Comparison of ENCODE assay signal across 8 cellular contexts in the genomic region with DNA sequence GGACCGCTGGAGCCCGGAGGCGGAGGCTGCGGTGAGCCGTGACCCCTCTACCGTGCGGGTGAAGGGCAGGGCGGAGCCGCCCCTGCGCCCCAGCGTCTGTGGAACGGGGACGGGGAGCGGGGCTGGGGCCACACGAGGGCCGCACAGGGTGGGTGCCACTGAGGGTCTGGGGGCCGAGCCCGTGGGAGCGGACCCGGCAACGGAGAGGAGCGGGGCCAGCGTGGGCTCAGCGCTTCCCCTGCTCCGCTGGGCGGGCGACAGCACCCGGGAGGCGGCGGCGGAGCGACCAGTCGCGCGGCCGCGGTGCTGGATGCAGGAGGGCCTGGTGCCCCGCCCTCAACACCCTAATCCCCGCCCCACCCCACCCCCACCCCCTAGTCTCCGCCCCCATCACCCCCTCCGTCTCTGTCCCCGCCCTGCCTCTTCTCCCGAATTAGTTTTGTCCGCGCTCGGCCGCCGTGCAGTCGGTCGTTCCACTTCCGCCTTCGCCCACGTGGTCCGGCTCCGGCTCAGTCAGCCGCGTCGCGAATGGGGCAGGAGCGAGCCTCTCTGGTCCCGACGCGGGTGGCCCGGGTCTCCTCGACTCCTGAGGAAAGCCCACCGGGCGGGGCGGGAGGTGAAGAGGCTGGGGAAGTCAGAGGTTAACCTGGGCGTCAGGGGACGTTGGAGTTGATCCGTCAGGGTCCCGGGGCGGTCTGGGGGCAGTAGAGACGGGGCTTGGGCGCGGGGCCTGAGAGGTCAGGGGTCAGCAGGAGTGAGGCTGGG. TPM values are rescaled to one million over a fixed set of nuclear protein-coding genes. Genes with fewer than 3 reads are reported as not detected.
DNase-seq lines count a peak whose midpoint lies in the region; TF ChIP-seq lines count a peak whose summit lies in the region.

PUS1 (plus strand) TSS at position 512 of the 765 bp plus-strand sequence. CDS start 447 bp downstream, outside the sequence.

- peak within 1 kb of the TSS; percentile 80 for H3K9ac ChIP-seq in ES-I3 (ENCODE audit: low read depth, low read length)
- H3K9ac ChIP-seq in MM.1S (ENCODE audit: low read length): peak within 1 kb of the TSS; percentile 79
- H3K9ac ChIP-seq in neural progenitor cell: peak within 1 kb of the TSS; percentile 25
- peak within 1 kb of the TSS; percentile 64 to 71 for H3K9ac ChIP-seq in stomach smooth muscle (ENCODE audit: low read length in 2 of 2)

- DNase-seq in HAP-1 (ENCODE audit: low spot score in 2 of 2) (peak; percentile 89 to 96), MM.1S (peak; percentile 83), SIG-M5 treated with dmso at 0.1 percent for 504 hours (lab: John Stamatoyannopoulos, UW; ENCODE audit: unreplicated experiment) (peak; percentile 93), activated gamma-delta T cell treated with Interleukin-2 at 50 U/mL for 16 hours (peak; percentile 91), foreskin fibroblast (peak; percentile 92 to 97), neural progenitor cell (ENCODE audit: low spot score) (peak; percentile 98)

- H3K4me2 ChIP-seq in MM.1S (ENCODE audit: low read depth, low read length) (peak within 1 kb of the TSS; percentile 66), neural progenitor cell (peak within 1 kb of the TSS; percentile 99)

- in situ Hi-C loops in HAP-1 (cut with MboI; ENCODE audit: low sequenced_read_pairs): no loop called here

- peaks cover 2% of the 10 kb centered on the region for H3K27me3 Mint-ChIP-seq in neural progenitor cell (ENCODE audit: insufficient read depth, low read depth)

- H3K4me1 Mint-ChIP-seq in neural progenitor cell: peaks cover 10% of the 10 kb centered on the region

- peaks cover 6% of the 10 kb centered on the region for H3K9me3 Mint-ChIP-seq in neural progenitor cell

- peaks cover 20% of the 10 kb centered on the region for H3K36me3 ChIP-seq in ES-I3 (ENCODE audit: insufficient read depth, low read length)
- H3K36me3 ChIP-seq in HAP-1 (replicated peaks): peaks cover 40% of the 10 kb centered on the region
- no peaks in the 10 kb centered on the region for H3K36me3 ChIP-seq in MM.1S (replicated peaks; ENCODE audit: insufficient read depth, low read length)
- H3K36me3 ChIP-seq in neural progenitor cell: peaks cover 3% of the 10 kb centered on the region
- H3K36me3 ChIP-seq in stomach smooth muscle (ENCODE audit: control insufficient read depth in 2 of 2, insufficient read depth in 2 of 2, low read length in 2 of 2): peaks cover 15 to 16% of the 10 kb centered on the region in 2 donors

- H3K36me3 Mint-ChIP-seq in neural progenitor cell: peaks cover 23% of the 10 kb centered on the region

- H2AFZ ChIP-seq in MM.1S (ENCODE audit: low read length): peak within 1 kb of the TSS; percentile 58; the same call in 1 of the 2 replicates
- H2AFZ ChIP-seq in neural progenitor cell (replicated peaks): peak within 1 kb of the TSS; percentile 83

- H3K79me2 ChIP-seq in MM.1S (ENCODE audit: low read length) (peaks cover 16% of the 10 kb centered on the region), neural progenitor cell (ENCODE audit: low read depth) (peaks cover 27% of the 10 kb centered on the region)

- H3K4me3 Mint-ChIP-seq in neural progenitor cell: peak within 1 kb of the TSS; percentile 90

- H4K20me1 ChIP-seq in MM.1S (ENCODE audit: insufficient read depth, low read length) (no peaks in the 10 kb centered on the region), neural progenitor cell (ENCODE audit: low read depth) (peaks cover 16% of the 10 kb centered on the region)

- H3K4me1 ChIP-seq in ES-I3 (ENCODE audit: insufficient read depth, low read length) (no peaks in the 10 kb centered on the region; the same call in 1 of the 2 replicates), HAP-1 (peaks cover 5% of the 10 kb centered on the region), MM.1S (ENCODE audit: low read length) (no peaks in the 10 kb centered on the region), neural progenitor cell (peaks cover 6% of the 10 kb centered on the region), stomach smooth muscle (ENCODE audit: control insufficient read depth, insufficient read depth, low read length) (peaks cover 13% of the 10 kb centered on the region)

- peak within 1 kb of the TSS; percentile 98 for H3K4me3 ChIP-seq in HAP-1
- H3K4me3 ChIP-seq in MM.1S (ENCODE audit: low read length): peak within 1 kb of the TSS; percentile 76
- peak within 1 kb of the TSS; percentile 65 to 83 for H3K4me3 ChIP-seq in foreskin fibroblast (ENCODE audit: low read depth in 1 of 2, low read length in 2 of 2)
- H3K4me3 ChIP-seq in neural progenitor cell: peak within 1 kb of the TSS; percentile 65
- peak within 1 kb of the TSS; percentile 63 to 82 for H3K4me3 ChIP-seq in stomach smooth muscle (ENCODE audit: low read length in 2 of 2)

- TF ChIP-seq CTCF in MM.1S (IDR thresholded peaks at IDR 0.05; ENCODE audit: low read length) (no peak), foreskin fibroblast (IDR thresholded peaks at IDR 0.05; ENCODE audit: low read depth, low read length) (no peak), neural progenitor cell (IDR thresholded peaks at IDR 0.05) (no peak)

- peak within 1 kb of the TSS; percentile 18; the same call in 1 of the 2 replicates for H3K27ac ChIP-seq in MM.1S (ENCODE audit: low read length)
- H3K27ac ChIP-seq in neural progenitor cell: peak within 1 kb of the TSS; percentile 71
- peak within 1 kb of the TSS; percentile 46 for H3K27ac ChIP-seq in stomach smooth muscle (ENCODE audit: low read length)

- H3K27ac Mint-ChIP-seq in neural progenitor cell: no peak within 1 kb of the TSS

- H3F3A ChIP-seq in MM.1S (ENCODE audit: insufficient read depth, low read length) (0 out of 2 replicates have a peak, but pooled peaks cover 6% of the 10 kb centered on the region), neural progenitor cell (ENCODE audit: low read depth) (peaks cover 4% of the 10 kb centered on the region)

- H3K9me2 ChIP-seq in MM.1S (replicated peaks; ENCODE audit: insufficient read depth, low read length): no peaks in the 10 kb centered on the region

- H3K9me3 ChIP-seq in ES-I3 (ENCODE audit: control insufficient read depth, insufficient read depth, low read length) (no peaks in the 10 kb centered on the region), HAP-1 (no peaks in the 10 kb centered on the region), MM.1S (replicated peaks; ENCODE audit: insufficient read depth, low read length) (no peaks in the 10 kb centered on the region), neural progenitor cell (ENCODE audit: low read depth) (no peaks in the 10 kb centered on the region), stomach smooth muscle (ENCODE audit: control insufficient read depth in 2 of 2, low read length in 2 of 2) (no peaks in the 10 kb centered on the region)

- H3K27me3 ChIP-seq in HAP-1 (ENCODE audit: low read depth): no peaks in the 10 kb centered on the region
- no peaks in the 10 kb centered on the region for H3K27me3 ChIP-seq in MM.1S (replicated peaks; ENCODE audit: insufficient read depth, low read length)
- H3K27me3 ChIP-seq in neural progenitor cell: peaks cover 9% of the 10 kb centered on the region
- no peaks in the 10 kb centered on the region for H3K27me3 ChIP-seq in stomach smooth muscle (ENCODE audit: control insufficient read depth in 1 of 2, insufficient read depth in 2 of 2, low read length in 2 of 2)

RNA-seq across cellular contexts. Expression of gene PUS1, which starts in this region (rescaled TPM):
- 15.9 and 17.8 TPM in 2 replicates for total RNA-seq in neural progenitor cell (ENCODE audit: low replicate concordance)

Comparison
In these comparisons a context has a peak if more than half of its experiments do, and no peak if none do; other contexts are left out.
1. Peak in every context shown above with its lines: DNase-seq, H3K4me3 ChIP-seq and H3K27ac ChIP-seq.
2. H3K9ac ChIP-seq: peak in every context shown above with its lines; median percentile 80 in ES-I3; 79 in MM.1S; 68 in stomach smooth muscle; 25 in neural progenitor cell.
3. H3K27ac ChIP-seq: peak in every context shown above with its lines; median percentile 71 in neural progenitor cell; 46 in stomach smooth muscle; 18 in MM.1S.